Comparison of ENCODE assay signal across 6 cellular contexts in the genomic region with DNA sequence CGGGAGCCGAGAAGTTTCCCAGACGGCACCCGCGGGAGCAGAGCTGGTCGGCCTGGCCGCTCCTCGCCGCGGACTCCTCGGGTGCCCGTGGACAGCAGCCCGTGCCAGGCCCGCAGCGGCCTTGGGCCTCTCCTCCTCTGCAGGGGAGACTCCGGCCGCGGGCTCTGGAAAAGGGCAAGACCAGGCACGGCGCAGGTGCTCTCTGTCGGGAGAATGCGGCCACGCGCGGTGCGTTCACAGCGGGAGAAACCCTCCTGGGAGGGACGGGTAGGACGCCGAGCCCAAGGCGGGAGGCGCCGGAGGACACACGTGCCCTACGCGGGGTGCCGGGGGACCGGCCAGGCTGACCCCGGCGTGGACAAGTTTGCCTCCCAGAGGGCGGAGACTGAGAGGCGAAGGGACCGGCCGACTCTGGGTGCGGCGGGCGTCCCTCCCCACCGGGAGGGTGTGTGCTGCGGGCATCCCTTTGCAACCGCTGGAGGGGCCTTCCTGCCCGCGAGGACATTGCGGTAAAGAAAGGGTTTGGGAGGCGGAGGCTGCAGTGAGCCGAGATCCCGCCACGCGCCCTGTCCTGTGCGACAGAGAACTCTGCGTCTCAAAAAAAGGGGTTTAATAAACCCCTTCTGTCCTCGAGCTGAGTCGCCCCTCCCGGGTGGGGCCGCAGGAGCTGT. TPM values are rescaled to one million over a fixed set of nuclear protein-coding genes. Genes with fewer than 3 reads are reported as not detected.
DNase-seq lines count a peak whose midpoint lies in the region; ATAC-seq and TF ChIP-seq lines count a peak whose summit lies in the region.

No MANE protein-coding gene starts in this region.

- no peaks in the 10 kb centered on the region for H3K9me3 ChIP-seq in endodermal cell (ENCODE audit: control insufficient read depth, low read length)
- H3K9me3 ChIP-seq in MM.1S (replicated peaks; ENCODE audit: insufficient read depth, low read length): no peaks in the 10 kb centered on the region

- H3K4me3 ChIP-seq in endodermal cell (ENCODE audit: low read length): peak overlapping the region; percentile 100
- peak overlapping the region; percentile 58 for H3K4me3 ChIP-seq in rectal smooth muscle tissue (ENCODE audit: low read length)
- no peak overlapping the region for H3K4me3 ChIP-seq in MM.1S (ENCODE audit: low read length)

- H3K9me2 ChIP-seq in MM.1S (replicated peaks; ENCODE audit: insufficient read depth, low read length): no peaks in the 10 kb centered on the region

- no peaks in the 10 kb centered on the region for H3F3A ChIP-seq in MM.1S (ENCODE audit: insufficient read depth, low read length)

- H3K4me3 Mint-ChIP-seq in IgD-negative memory B cell (peak overlapping the region; percentile 67 to 91 (median 76)), endodermal cell (peak overlapping the region; percentile 94)

- H3K27me3 ChIP-seq in endodermal cell (ENCODE audit: control insufficient read depth, insufficient read depth, low read length, poor library complexity, severe bottlenecking): no peaks in the 10 kb centered on the region
- peaks cover 6% of the 10 kb centered on the region for H3K27me3 ChIP-seq in rectal smooth muscle tissue (ENCODE audit: control insufficient read depth, insufficient read depth, low read length)
- peaks cover 60% of the 10 kb centered on the region for H3K27me3 ChIP-seq in MM.1S (replicated peaks; ENCODE audit: insufficient read depth, low read length)

- peaks cover 24 to 39% (median 26%) of the 10 kb centered on the region in 3 donors for H3K4me1 Mint-ChIP-seq in IgD-negative memory B cell
- H3K4me1 Mint-ChIP-seq in endodermal cell: peaks cover 34% of the 10 kb centered on the region

- H3K79me2 ChIP-seq in MM.1S (ENCODE audit: low read length): no peaks in the 10 kb centered on the region

- DNase-seq in endodermal cell (no peak), MM.1S (no peak), NCI-H1048 (lab: John Stamatoyannopoulos, UW) (no peak)

- peaks cover 4% of the 10 kb centered on the region for H3K27me3 Mint-ChIP-seq in IgD-negative memory B cell
- H3K27me3 Mint-ChIP-seq in endodermal cell (ENCODE audit: insufficient read depth): no peaks in the 10 kb centered on the region

- TF ChIP-seq CTCF in endodermal cell (conservative IDR thresholded peaks at IDR 0.05) (no peak), MM.1S (IDR thresholded peaks at IDR 0.05; ENCODE audit: low read length) (no peak)

- H3K4me1 ChIP-seq in endodermal cell (ENCODE audit: control insufficient read depth, insufficient read depth, low read length) (peaks cover 13% of the 10 kb centered on the region), rectal smooth muscle tissue (ENCODE audit: control insufficient read depth, insufficient read depth, low read length) (no peaks in the 10 kb centered on the region), MM.1S (ENCODE audit: low read length) (peaks cover 14% of the 10 kb centered on the region)

- no peaks in the 10 kb centered on the region for H4K20me1 ChIP-seq in MM.1S (ENCODE audit: insufficient read depth, low read length)

- WGBS in endodermal cell (ENCODE audit: insufficient coverage in 1 of 2, insufficient read length in 1 of 2), 2 experiments: 1 to 5% methylated on average over 47 to 64 of the region's 64 CpGs

- no peaks in the 10 kb centered on the region for H3K9me3 Mint-ChIP-seq in IgD-negative memory B cell
- H3K9me3 Mint-ChIP-seq in endodermal cell: no peaks in the 10 kb centered on the region

- peaks cover 11% of the 10 kb centered on the region for H3K36me3 ChIP-seq in endodermal cell (ENCODE audit: control insufficient read depth, insufficient read depth, low read length)
- peaks cover 2% of the 10 kb centered on the region for H3K36me3 ChIP-seq in rectal smooth muscle tissue (ENCODE audit: control insufficient read depth, insufficient read depth, low read length)
- H3K36me3 ChIP-seq in MM.1S (replicated peaks; ENCODE audit: insufficient read depth, low read length): no peaks in the 10 kb centered on the region

- H3K36me3 Mint-ChIP-seq in IgD-negative memory B cell (no peaks in the 10 kb centered on the region), endodermal cell (ENCODE audit: low read depth) (peaks cover 13% of the 10 kb centered on the region)

- peak overlapping the region; percentile 73 to 93 (median 87) for H3K27ac Mint-ChIP-seq in IgD-negative memory B cell
- H3K27ac Mint-ChIP-seq in endodermal cell: peak overlapping the region; percentile 98

- H3K9ac ChIP-seq in endodermal cell (ENCODE audit: extremely low read depth, low read length, poor library complexity, severe bottlenecking): peak overlapping the region; percentile 95
- no peak overlapping the region for H3K9ac ChIP-seq in rectal smooth muscle tissue (ENCODE audit: low read length)
- H3K9ac ChIP-seq in MM.1S (ENCODE audit: low read length): no peak overlapping the region

- no peak overlapping the region for H2AFZ ChIP-seq in MM.1S (ENCODE audit: low read length)

- H3K27ac ChIP-seq in endodermal cell (ENCODE audit: low read depth, low read length) (peak overlapping the region; percentile 66), rectal smooth muscle tissue (ENCODE audit: low read depth, low read length) (peak overlapping the region; percentile 30), MM.1S (ENCODE audit: low read length) (no peak overlapping the region)

- H3K4me2 ChIP-seq in MM.1S (ENCODE audit: low read depth, low read length): no peak overlapping the region

- ATAC-seq in GM21786 (IDR thresholded peaks at IDR 0.05; ENCODE audit: unreplicated experiment): no peak

RNA-seq across cellular contexts. Expression of gene IFITM1, which starts 2.3 kb away (rescaled TPM):
- 233 TPM for polyA plus RNA-seq in IgD-negative memory B cell
- 100 to 1,000 TPM; 211 to 558 TPM for total RNA-seq in endodermal cell
- 244 TPM for polyA plus RNA-seq in endodermal cell (2013, experiment 1 of 2)
- 241 TPM for polyA plus RNA-seq in endodermal cell (2013, experiment 2 of 2)

RNA-seq across cellular contexts. Expression of gene IFITM3, which starts 4.5 kb away (rescaled TPM):
- polyA plus RNA-seq in IgD-negative memory B cell: 1.4 TPM
- 100 to 1,000 TPM; 257 to 389 TPM for total RNA-seq in endodermal cell
- polyA plus RNA-seq in endodermal cell (2013, experiment 1 of 2): 186 TPM
- polyA plus RNA-seq in endodermal cell (2013, experiment 2 of 2): 187 TPM

RNA-seq across cellular contexts. Expression of gene IFITM2, which starts 8.6 kb away (rescaled TPM):
- 1,305 TPM for polyA plus RNA-seq in IgD-negative memory B cell
- total RNA-seq in endodermal cell: 100 to 1,000 TPM; 262 to 367 TPM
- polyA plus RNA-seq in endodermal cell (2013, experiment 1 of 2): 114 TPM
- 152 TPM for polyA plus RNA-seq in endodermal cell (2013, experiment 2 of 2)

RNA-seq across cellular contexts. Expression of gene IFITM5, which starts 16.8 kb away (rescaled TPM):
- polyA plus RNA-seq in IgD-negative memory B cell: not detected
- total RNA-seq in endodermal cell: not detected
- polyA plus RNA-seq in endodermal cell (2013, experiment 1 of 2): not detected
- not detected for polyA plus RNA-seq in endodermal cell (2013, experiment 2 of 2)

RNA-seq across cellular contexts. Expression of gene PGGHG, which starts 27.2 kb away (rescaled TPM):
- polyA plus RNA-seq in IgD-negative memory B cell: 6.1 TPM
- total RNA-seq in endodermal cell: 100 to 1,000 TPM; 129 to 186 TPM
- 36.7 TPM for polyA plus RNA-seq in endodermal cell (2013, experiment 1 of 2)
- polyA plus RNA-seq in endodermal cell (2013, experiment 2 of 2): 31.3 TPM
